ENCODE assay signal across 14 cellular contexts in the genomic region with DNA sequence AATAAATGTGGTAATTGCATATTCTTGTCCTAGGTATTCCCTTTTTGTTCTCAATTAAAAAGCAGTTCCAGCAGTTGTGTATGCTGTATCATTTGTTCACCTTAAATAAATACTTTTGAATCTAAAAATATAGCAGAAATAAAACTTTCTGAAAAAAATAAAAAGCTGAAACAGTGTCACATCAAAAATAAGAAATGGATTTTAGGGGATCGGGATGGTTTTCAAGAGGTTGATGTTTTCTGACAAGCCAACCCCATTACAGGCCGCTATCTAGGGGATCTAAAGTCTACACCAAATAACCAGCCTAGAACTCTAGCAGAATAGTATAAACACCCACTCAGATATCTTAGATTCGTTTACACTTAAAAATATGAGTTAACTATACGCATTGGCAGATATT.
A peak's percentile ranks its signal among the peaks of the same experiment; 100 is the strongest.
DNase-seq lines count a peak whose midpoint lies in the region; ATAC-seq, FAIRE-seq and TF ChIP-seq lines count a peak whose summit lies in the region.
"Had no signal": no experiment of that assay in that cellular context is flagged by ENCODE, and none has a peak within 500 bp of the region (broad histone marks: within the 10 kb centered on the region; RNA-seq: fewer than 3 reads in every experiment).

No MANE protein-coding gene starts in this region.

- H3K9me3 ChIP-seq in upper lobe of left lung: no peaks in the 10 kb centered on the region
- H3K9me3 ChIP-seq: colonic mucosa, testis had no signal

- no peaks in the 10 kb centered on the region for H3K36me3 ChIP-seq in upper lobe of left lung
- H3K36me3 ChIP-seq: colonic mucosa had no signal

- no peak for TF ChIP-seq EP300 in upper lobe of left lung (IDR thresholded peaks at IDR 0.05)

- no peak for FAIRE-seq in GM12892 (lab: Jason Lieb, UNC)
- FAIRE-seq: GM12891 had no signal

- H3K27me3 ChIP-seq in upper lobe of left lung: no peaks in the 10 kb centered on the region
- H3K27me3 ChIP-seq: colonic mucosa, testis had no signal

- peak in 2 of 3 experiments; percentile 7 to 21 for DNase-seq in NCI-H1417 (lab: John Stamatoyannopoulos, UW)
- no peak for DNase-seq in NCI-H1417 treated with DMSO at 0.1 percent for 48 hours (lab: John Stamatoyannopoulos, UW)
- DNase-seq in MV-4-11 (lab: John Stamatoyannopoulos, UW): peak; percentile 7
- DNase-seq in dermis blood vessel endothelial cell: peak; percentile 72
- DNase-seq in retina: peak; percentile 51
- DNase-seq in NCI-H2196 treated with DMSO at 0.1 percent for 48 hours (lab: John Stamatoyannopoulos, UW; ENCODE audit: unreplicated experiment): no peak
- no peak for DNase-seq in GM12892 (ENCODE audit: insufficient read length)
- no peak for DNase-seq in upper lobe of left lung
- DNase-seq: activated CD8-positive, alpha-beta memory T cell treated with anti-CD3 and anti-CD28 coated beads, Interleukin-2, amount 50 U/mL, for 4 hours; colonic mucosa; DMS79; NCI-H2081; testis had no signal

- no peak for ATAC-seq in upper lobe of left lung (ENCODE audit: low FRiP score in 2 of 2)

- peaks cover 10 to 19% (median 13%) of the 10 kb centered on the region in 4 donors for H3K4me1 ChIP-seq in upper lobe of left lung
- H3K4me1 ChIP-seq: colonic mucosa had no signal

- 77 to 80% methylated on average over 4 of the region's 4 CpGs for WGBS in upper lobe of left lung, 2 donors

- no peak for TF ChIP-seq CTCF in upper lobe of left lung (IDR thresholded peaks at IDR 0.05)

- H3K27ac ChIP-seq in upper lobe of left lung: no peak overlapping the region
- H3K27ac ChIP-seq: colonic mucosa, testis had no signal

- TF ChIP-seq POLR2A in GM12892 (IDR thresholded peaks at IDR 0.05; ENCODE audit: low read depth, low read length): no peak
- no peak for TF ChIP-seq POLR2A in upper lobe of left lung (IDR thresholded peaks at IDR 0.05)

- no peak overlapping the region for H3K4me3 ChIP-seq in upper lobe of left lung
- H3K4me3 ChIP-seq: colonic mucosa, testis had no signal

Comparison
In these comparisons a context has a peak if more than half of its experiments do, and no peak if none do; other contexts are left out.
1. DNase-seq: peak in NCI-H1417 (2 of 3), MV-4-11 (single experiment), dermis blood vessel endothelial cell (single experiment) and retina (single experiment); none in NCI-H1417 treated with DMSO at 0.1 percent for 48 hours (single experiment), NCI-H2196 treated with DMSO at 0.1 percent for 48 hours (single experiment), GM12892 (single experiment) and upper lobe of left lung (0 of 2).